In the genomic region with DNA sequence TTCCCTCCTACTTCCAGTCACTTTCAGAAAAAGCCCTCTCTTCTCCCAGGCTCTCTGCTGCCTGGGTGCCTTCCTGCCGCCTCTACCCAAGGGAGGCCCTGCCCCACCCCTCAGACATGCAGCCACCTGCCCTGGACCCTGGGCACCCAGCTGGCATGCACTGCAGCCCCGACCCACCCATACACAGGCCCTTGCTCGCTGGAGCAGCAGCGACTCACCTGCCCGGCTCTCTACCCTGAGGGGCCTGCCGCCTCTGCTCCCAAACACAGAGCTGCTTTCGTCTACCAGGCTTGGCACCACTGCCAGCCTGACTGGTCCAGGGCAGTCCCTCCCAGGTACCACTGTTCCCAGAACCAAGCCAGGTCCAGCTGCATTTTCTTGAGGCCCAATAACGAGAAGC, we compare ENCODE assay signal across 20 cellular contexts. TPM values are rescaled to one million over a fixed set of nuclear protein-coding genes. Genes with fewer than 3 reads are reported as not detected.
"Had no signal": no experiment of that assay in that cellular context is flagged by ENCODE, and none has a peak within 500 bp of the region (broad histone marks: within the 10 kb centered on the region; RNA-seq: fewer than 3 reads in every experiment).

No MANE protein-coding gene starts in this region.

- H3K27me3 Mint-ChIP-seq: dendritic cell treated with granulocyte-macrophage colony-stimulating factor and Interleukin-4, amounts not matched to agents 40 ng/mL and 50 ng/mL, for 4 days; effector memory CD8-positive, alpha-beta T cell; memory B cell; natural killer cell treated with Interleukin-12 subunit alpha and Interleukin-12 subunit beta and Interleukin-15 and Interleukin-18, amount 100 ng/mL, for 72 hours had no signal

- H3K4me3 Mint-ChIP-seq: activated T-cell treated with anti-CD3 and anti-CD28 coated beads, Interleukin-2, amount 50 U/mL, for 72 hours; dendritic cell treated with granulocyte-macrophage colony-stimulating factor and Interleukin-4, amounts not matched to agents 40 ng/mL and 50 ng/mL, for 4 days; effector memory CD8-positive, alpha-beta T cell; memory B cell; natural killer cell treated with Interleukin-12 subunit alpha and Interleukin-12 subunit beta and Interleukin-15 and Interleukin-18, amount 100 ng/mL, for 72 hours had no signal

- H3K27ac ChIP-seq: adrenal gland, esophagus muscularis mucosa, left lung, thyroid gland, uterus had no signal

- H3K36me3 Mint-ChIP-seq: natural killer cell treated with Interleukin-12 subunit alpha and Interleukin-12 subunit beta and Interleukin-15 and Interleukin-18, amount 100 ng/mL, for 72 hours had no signal

- H3K27ac Mint-ChIP-seq: activated T-cell treated with anti-CD3 and anti-CD28 coated beads, Interleukin-2, amount 50 U/mL, for 72 hours; dendritic cell treated with granulocyte-macrophage colony-stimulating factor and Interleukin-4, amounts not matched to agents 40 ng/mL and 50 ng/mL, for 4 days; memory B cell; natural killer cell treated with Interleukin-12 subunit alpha and Interleukin-12 subunit beta and Interleukin-15 and Interleukin-18, amount 100 ng/mL, for 72 hours had no signal

- H3K9me3 Mint-ChIP-seq: activated T-cell treated with anti-CD3 and anti-CD28 coated beads, Interleukin-2, amount 50 U/mL, for 72 hours; dendritic cell treated with granulocyte-macrophage colony-stimulating factor and Interleukin-4, amounts not matched to agents 40 ng/mL and 50 ng/mL, for 4 days; effector memory CD8-positive, alpha-beta T cell; memory B cell; natural killer cell treated with Interleukin-12 subunit alpha and Interleukin-12 subunit beta and Interleukin-15 and Interleukin-18, amount 100 ng/mL, for 72 hours had no signal

- DNase-seq: activated CD4-positive, alpha-beta T cell treated with anti-CD3 and anti-CD28 coated beads for 1 hour; activated CD4-positive, alpha-beta T cell treated with anti-CD3 and anti-CD28 coated beads, Interleukin-2, amount 50 U/mL, for 48 hours; activated CD8-positive, alpha-beta memory T cell treated with anti-CD3 and anti-CD28 coated beads, Interleukin-2, amount 50 U/mL, for 4 hours; activated gamma-delta T cell treated with Interleukin-2 at 50 U/mL for 16 hours; activated T-cell treated with anti-CD3 and anti-CD28 coated beads, Interleukin-2, amount 50 U/mL, for 72 hours; adrenal gland; central memory CD4-positive, alpha-beta T cell; effector memory CD8-positive, alpha-beta T cell; foreskin fibroblast; head of caudate nucleus; left lung; thyroid gland; uterus had no signal

- ATAC-seq: activated T-cell treated with anti-CD3 and anti-CD28 coated beads, Interleukin-2, amount 50 U/mL, for 72 hours; effector memory CD8-positive, alpha-beta T cell; left lung; natural killer cell treated with Interleukin-12 subunit alpha and Interleukin-12 subunit beta and Interleukin-15 and Interleukin-18, amount 100 ng/mL, for 72 hours had no signal

RNA-seq across cellular contexts. Expression of a gene that starts 1.2 kb away (rescaled TPM):
- total RNA-seq: activated T-cell treated with anti-CD3 and anti-CD28 coated beads, Interleukin-2, amount 50 U/mL, for 72 hours; adrenal gland; esophagus muscularis mucosa; left lung; mucosa of gallbladder; osteocyte; T-helper 2 cell treated with Interferon-gamma antibody and Interleukin-4, amounts not matched to agents 100 ng/mL and 5 ng/mL, for 36 hours had no signal

RNA-seq across cellular contexts. Expression of a gene that starts 20.2 kb away (rescaled TPM):
- total RNA-seq: activated T-cell treated with anti-CD3 and anti-CD28 coated beads, Interleukin-2, amount 50 U/mL, for 72 hours; adrenal gland; esophagus muscularis mucosa; left lung; mucosa of gallbladder; natural killer cell treated with Interleukin-12 subunit alpha and Interleukin-12 subunit beta and Interleukin-15 and Interleukin-18, amount 100 ng/mL, for 72 hours; osteocyte; T-helper 2 cell treated with Interferon-gamma antibody and Interleukin-4, amounts not matched to agents 100 ng/mL and 5 ng/mL, for 36 hours; thyroid gland; uterus had no signal
